Comparison of ENCODE assay signal across 8 cellular contexts in the genomic region with DNA sequence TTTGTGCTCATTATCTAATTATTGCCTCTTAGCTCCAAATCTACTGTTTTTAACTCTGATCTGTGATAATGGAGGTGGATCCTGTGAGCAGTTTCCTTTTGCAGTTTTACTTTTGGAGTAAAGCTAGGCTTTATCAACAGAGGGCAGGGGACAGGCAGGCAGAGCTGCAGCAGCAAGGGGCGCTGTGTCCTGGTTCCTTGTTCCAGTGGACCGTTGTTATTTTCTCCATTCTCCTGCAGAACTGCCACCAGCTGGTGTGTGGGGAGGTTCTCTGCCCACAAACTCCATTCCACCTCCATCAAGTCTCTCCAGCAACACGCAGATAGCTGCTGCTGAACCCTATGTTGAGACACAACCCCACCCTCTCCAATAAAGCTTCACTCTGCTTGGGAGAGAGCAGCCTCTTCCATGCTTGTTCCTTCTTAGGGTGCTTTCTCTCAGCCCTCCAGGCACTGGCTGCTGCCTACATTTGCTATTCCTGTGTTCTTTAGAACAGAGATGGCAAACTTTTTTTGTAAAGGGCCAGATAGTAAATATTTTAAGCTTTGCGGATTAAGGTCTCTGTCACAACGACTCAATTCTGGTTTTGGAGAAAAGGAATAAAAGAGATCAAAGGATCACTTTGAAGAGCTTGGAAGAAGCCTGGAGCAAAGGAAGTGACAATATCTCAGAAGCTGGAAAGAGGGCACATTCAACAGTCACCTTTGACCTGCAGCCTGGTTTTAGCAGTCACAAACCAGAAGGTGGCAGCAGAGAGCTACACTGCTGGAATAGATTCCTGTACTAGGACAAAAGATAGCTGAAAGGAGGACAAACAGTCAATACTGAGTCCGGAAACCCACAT.
DNase-seq lines count a peak whose midpoint lies in the region; ATAC-seq and TF ChIP-seq lines count a peak whose summit lies in the region.

No MANE protein-coding gene starts in this region.

- H4K5ac ChIP-seq in H9 (ENCODE audit: insufficient read length, low read depth, low read length), result no peak overlapping the region

- H2BK20ac ChIP-seq in H9 (ENCODE audit: low read depth, low read length, poor library complexity, severe bottlenecking), result no peak overlapping the region

- no peak overlapping the region for H3K4me3 Mint-ChIP-seq in H9

- no peak overlapping the region for H4K91ac ChIP-seq in H9 (ENCODE audit: insufficient read length, low read depth, low read length)

- no peak for TF ChIP-seq EP300 in sigmoid colon (IDR thresholded peaks at IDR 0.05)

- H3K27me3 ChIP-seq in H9 (ENCODE audit: insufficient read depth, low read length) (no peaks in the 10 kb centered on the region), Panc1 (ENCODE audit: control insufficient read depth, insufficient read depth, low read length) (no peaks in the 10 kb centered on the region), sigmoid colon (no peaks in the 10 kb centered on the region)

- no peaks in the 10 kb centered on the region for H4K20me1 ChIP-seq in H9 (ENCODE audit: control insufficient read depth, insufficient read depth, insufficient read length)

- H3K36me3 ChIP-seq in Panc1 (ENCODE audit: control insufficient read depth, insufficient read depth, low read length) (no peaks in the 10 kb centered on the region), sigmoid colon (no peaks in the 10 kb centered on the region)

- no peak overlapping the region for H2BK120ac ChIP-seq in H9 (ENCODE audit: low read depth, low read length, poor library complexity, severe bottlenecking)

- BruUV-seq in Panc1 (replicated peaks; lab: Mats Ljungman, UMichigan), result no TSS peak

- no peak overlapping the region for H3K56ac ChIP-seq in H9 (ENCODE audit: insufficient read length, low read depth, low read length)

- POLR2A ChIA-PET in Panc1 (lab: Charles Lee), result no interaction called here

- no peaks in the 10 kb centered on the region for H3K9me3 ChIP-seq in H9 (ENCODE audit: control insufficient read depth, low read depth, low read length)
- H3K9me3 ChIP-seq in Panc1 (ENCODE audit: control insufficient read depth, insufficient read depth, low read depth, low read length), result no peaks in the 10 kb centered on the region
- H3K9me3 ChIP-seq in sigmoid colon, result no peaks in the 10 kb centered on the region

- H3K27ac ChIP-seq in H9 (ENCODE audit: insufficient read length, low read depth, low read length) (no peak overlapping the region), Panc1 (ENCODE audit: low read length) (no peak overlapping the region), sigmoid colon (no peak overlapping the region)

- no peak overlapping the region for H4K8ac ChIP-seq in H9 (replicated peaks; ENCODE audit: insufficient read length, low read depth, low read length)

- H3K9me3 Mint-ChIP-seq in H9, result no peaks in the 10 kb centered on the region

- H3K4ac ChIP-seq in H9 (ENCODE audit: low read depth, low read length), result no peak overlapping the region

- H3K4me1 Mint-ChIP-seq in H9, result peaks cover 7 to 8% of the 10 kb centered on the region in 2 experiments

- no peaks in the 10 kb centered on the region for H3K79me1 ChIP-seq in H9 (ENCODE audit: insufficient read depth, low read depth, low read length, poor library complexity, severe bottlenecking)

- peak; percentile 62 for DNase-seq in activated effector memory CD4-positive, alpha-beta T cell treated with anti-CD3 and anti-CD28 coated beads, Interleukin-2, amount 50 U/mL, for 16 hours
- no peak for DNase-seq in activated effector memory CD4-positive, alpha-beta T cell treated with Interleukin-2 at 50 U/mL for 16 hours
- peak; percentile 84 for DNase-seq in H9
- peak; percentile 58 to 82 for DNase-seq in Kasumi-1 (lab: John Stamatoyannopoulos, UW)
- peak; percentile 68 for DNase-seq in Panc1 (ENCODE audit: low read depth, low spot score)
- DNase-seq in amygdala (lab: John Stamatoyannopoulos, UW), result peak in 50 of 56 donors; percentile 0 to 81 (median 34)
- peak; percentile 55 to 60 for DNase-seq in hippocampal formation (lab: John Stamatoyannopoulos, UW)
- DNase-seq in sigmoid colon, result peak; percentile 67

- no peak overlapping the region for H2BK12ac ChIP-seq in H9 (ENCODE audit: insufficient read length, low read depth, low read length)

- no peak overlapping the region for H3T11ph ChIP-seq in H9 (ENCODE audit: low read length)

- in situ Hi-C loops in Panc1 (cut with HindIII; ENCODE audit: low pct_unique_long_range_greater_than_20kb, low sequenced_read_pairs), result no loop called here

- peak overlapping the region; percentile 16 to 49 (median 47); a peak in 5 of 7 replicates for H3K27ac Mint-ChIP-seq in H9

- TF ChIP-seq POLR2A in sigmoid colon (IDR thresholded peaks at IDR 0.05), result no peak

- peak; percentile 89 for TF ChIP-seq CTCF in H9 (conservative IDR thresholded peaks at IDR 0.05)
- TF ChIP-seq CTCF in Panc1 (IDR thresholded peaks at IDR 0.05), result peak; percentile 91
- TF ChIP-seq CTCF in sigmoid colon (IDR thresholded peaks at IDR 0.05), result peak; percentile 45 to 86 (median 64)

- CTCF ChIA-PET in Panc1 (lab: Charles Lee), result interaction anchor here (0.7 to 1.3 kb wide), 3 partner anchors 264 to 530 kb away, joined by 4 to 6 read pairs (median 4); no protein-coding TSS in a partner anchor

- no peak overlapping the region for H3K4me2 ChIP-seq in H9 (ENCODE audit: insufficient read depth, insufficient read length, low read length)

- H3K4me3 ChIP-seq in Panc1 (ENCODE audit: low read depth in 2 of 2, low read length in 2 of 2), result no peak overlapping the region
- H3K4me3 ChIP-seq in sigmoid colon, result no peak overlapping the region

- H3K14ac ChIP-seq in H9 (ENCODE audit: insufficient read depth, low read length), result no peak overlapping the region; the same call in 1 of the 2 replicates

- H3K23ac ChIP-seq in H9 (ENCODE audit: insufficient read length, low read depth, low read length), result no peak overlapping the region

- intact Hi-C loops in Panc1 (cut with micrococcal nuclease; ENCODE audit: unreplicated experiment), result loop anchor here (1.0 to 5.0 kb wide), 2 partner anchors 264 to 531 kb away; no protein-coding TSS in a partner anchor
- intact Hi-C loops in sigmoid colon (cut with DNase I), result loop anchor here (5.0 to 10.0 kb wide), 2 partner anchors 263 to 531 kb away; no protein-coding TSS in a partner anchor

- no peak overlapping the region for H2AFZ ChIP-seq in H9 (ENCODE audit: low read length)

- H3K23me2 ChIP-seq in H9 (ENCODE audit: insufficient read length, low read depth, low read length, poor library complexity, severe bottlenecking), result no peaks in the 10 kb centered on the region

- H3K9ac ChIP-seq in H9 (ENCODE audit: extremely low read depth, insufficient read length, low read length), result no peak overlapping the region

- H3K18ac ChIP-seq in H9 (ENCODE audit: insufficient read length, low read depth, low read length), result no peak overlapping the region

- no peak overlapping the region for H2BK5ac ChIP-seq in H9 (ENCODE audit: insufficient read length, low read length)

- H2BK15ac ChIP-seq in H9 (ENCODE audit: low read depth, low read length), result no peak overlapping the region

- no peaks in the 10 kb centered on the region for H3K4me1 ChIP-seq in H9 (ENCODE audit: insufficient read depth, low read length)
- no peaks in the 10 kb centered on the region for H3K4me1 ChIP-seq in Panc1 (ENCODE audit: control insufficient read depth, insufficient read depth, low read length)
- H3K4me1 ChIP-seq in sigmoid colon, result no peaks in the 10 kb centered on the region

- WGBS in H9 (ENCODE audit: extremely low coverage, insufficient read length, low lambda C conversion rate), result no CpG with 5 or more reads among the region's 6 CpGs
- WGBS in sigmoid colon, 2 donors, result 64 to 68% methylated on average over 6 of the region's 6 CpGs

- no peaks in the 10 kb centered on the region for H3K27me3 Mint-ChIP-seq in H9 (ENCODE audit: low read depth)

- H3K36me3 Mint-ChIP-seq in H9 (ENCODE audit: insufficient read depth in 1 of 3, low read depth in 3 of 3), result no peaks in the 10 kb centered on the region

- H3K79me2 ChIP-seq in H9 (ENCODE audit: insufficient read depth, low read length), result no peaks in the 10 kb centered on the region

- ATAC-seq in Panc1, result peak; percentile 84

- no peak overlapping the region for H2AK5ac ChIP-seq in H9 (ENCODE audit: insufficient read length, low read length)
